In genomic region chrX:118495061-118495921, GRCh38 we compare ENCODE assay signal across 8 cellular contexts. TPM values are rescaled to one million over a fixed set of nuclear protein-coding genes. Genes with fewer than 3 reads are reported as not detected.
A peak's percentile ranks its signal among the peaks of the same experiment; 100 is the strongest.
DNase-seq lines count a peak whose midpoint lies in the region; ATAC-seq and TF ChIP-seq lines count a peak whose summit lies in the region.

Gene DOCK11 (plus strand): TSS chrX:118495815. CDS start chrX:118495972, 157 bp downstream.

- H3K36me3 ChIP-seq in lung (ENCODE audit: control insufficient read depth in 2 of 2, insufficient read depth in 2 of 2, low read length in 2 of 2): no peaks in the 10 kb centered on the region

- H3K27ac Mint-ChIP-seq in activated CD4-positive, alpha-beta memory T cell treated with anti-CD3 and anti-CD28 coated beads, Interleukin-2, amount 10 ng/mL, durations not matched to agents 7 days and 5 days: peak within 1 kb of the TSS; percentile 100

- 1 to 36% methylated on average over 26 to 64 of the region's 64 CpGs for WGBS in lung, 2 donors

- DNase-seq in AG10803 (ENCODE audit: low read depth) (peak; percentile 86), NCI-H748 treated with DMSO at 0.1 percent for 48 hours (lab: John Stamatoyannopoulos, UW) (peak; percentile 62), ecto neural progenitor cell (ENCODE audit: low spot score) (peak; percentile 81), lung (ENCODE audit: low spot score) (peak; percentile 83)
- peak; percentile 86 for DNase-seq in activated CD4-positive, alpha-beta memory T cell treated with anti-CD3 and anti-CD28 coated beads, Interleukin-2, amount 10 ng/mL, durations not matched to agents 7 days and 5 days
- peak; percentile 47 to 67 (median 61) for DNase-seq in stimulated activated CD4-positive, alpha-beta T cell treated with anti-CD3 and anti-CD28 coated beads, TNF-alpha, amount 100 ng/mL, for 1 hour (ENCODE audit: low read depth in 3 of 3, low spot score in 1 of 3)

- POLR2A ChIA-PET in activated CD4-positive, alpha-beta memory T cell treated with anti-CD3 and anti-CD28 coated beads, Interleukin-2, amount 10 ng/mL, durations not matched to agents 7 days and 5 days (lab: Charles Lee): interaction anchor here (0.8 to 11.5 kb wide), 18 partner anchors 9 to 1001 kb away, joined by 3 to 389 read pairs (median 4); partner anchors contain the start of gene WDR44

- H3K27ac ChIP-seq in lung (ENCODE audit: low read depth in 1 of 2, low read length in 1 of 2): peak within 1 kb of the TSS; percentile 27 to 77

- peaks cover 25% of the 10 kb centered on the region for H3K36me3 Mint-ChIP-seq in activated CD4-positive, alpha-beta memory T cell treated with anti-CD3 and anti-CD28 coated beads, Interleukin-2, amount 10 ng/mL, durations not matched to agents 7 days and 5 days (ENCODE audit: low read depth)

- H3K9me3 Mint-ChIP-seq in activated CD4-positive, alpha-beta memory T cell treated with anti-CD3 and anti-CD28 coated beads, Interleukin-2, amount 10 ng/mL, durations not matched to agents 7 days and 5 days: no peaks in the 10 kb centered on the region

- H3K4me1 Mint-ChIP-seq in activated CD4-positive, alpha-beta memory T cell treated with anti-CD3 and anti-CD28 coated beads, Interleukin-2, amount 10 ng/mL, durations not matched to agents 7 days and 5 days: peaks cover 30% of the 10 kb centered on the region

- peaks cover 0 to 6% of the 10 kb centered on the region in 2 donors for H3K4me1 ChIP-seq in lung (ENCODE audit: control insufficient read depth in 2 of 2, insufficient read depth in 2 of 2, low read length in 2 of 2)

- H3K27me3 ChIP-seq in lung (ENCODE audit: control insufficient read depth, insufficient read depth): no peaks in the 10 kb centered on the region

- H3K4me3 ChIP-seq in AG10803 (ENCODE audit: low read length) (peak within 1 kb of the TSS; percentile 75), lung (peak within 1 kb of the TSS; percentile 56)

- H3K27me3 Mint-ChIP-seq in activated CD4-positive, alpha-beta memory T cell treated with anti-CD3 and anti-CD28 coated beads, Interleukin-2, amount 10 ng/mL, durations not matched to agents 7 days and 5 days: no peaks in the 10 kb centered on the region

- CTCF ChIA-PET in activated CD4-positive, alpha-beta memory T cell treated with anti-CD3 and anti-CD28 coated beads, Interleukin-2, amount 10 ng/mL, durations not matched to agents 7 days and 5 days (lab: Charles Lee): interaction anchor here (0.6 to 2.8 kb wide), 6 partner anchors 33 to 1356 kb away, joined by 3 to 13 read pairs (median 4); no protein-coding TSS in a partner anchor

- H3K4me3 Mint-ChIP-seq in activated CD4-positive, alpha-beta memory T cell treated with anti-CD3 and anti-CD28 coated beads, Interleukin-2, amount 10 ng/mL, durations not matched to agents 7 days and 5 days: peak within 1 kb of the TSS; percentile 100

- no peak for TF ChIP-seq CTCF in AG10803 (conservative IDR thresholded peaks at IDR 0.05; ENCODE audit: low read length)
- no peak for TF ChIP-seq CTCF in lung (IDR thresholded peaks at IDR 0.05; ENCODE audit: control extremely low read depth, extremely low read depth)

- no peaks in the 10 kb centered on the region for H3K9me3 ChIP-seq in lung (ENCODE audit: control insufficient read depth in 2 of 2, insufficient read depth in 1 of 2, low read length in 1 of 2)

- ATAC-seq in GM19023 (IDR thresholded peaks at IDR 0.05; ENCODE audit: unreplicated experiment) (peak; percentile 76), HG03196 (IDR thresholded peaks at IDR 0.05; ENCODE audit: unreplicated experiment) (peak; percentile 74), lung (ENCODE audit: insufficient read depth, low FRiP score) (peak; percentile 84)

RNA-seq across cellular contexts. Expression of gene DOCK11, which starts in this region (rescaled TPM):
- 10 to 100 TPM; 79.0 to 82.9 TPM for total RNA-seq in activated CD4-positive, alpha-beta memory T cell treated with anti-CD3 and anti-CD28 coated beads, Interleukin-2, amount 10 ng/mL, durations not matched to agents 7 days and 5 days
- total RNA-seq in lung: 10 to 100 TPM; 27.0 to 32.0 TPM
- 10 to 100 TPM; 16.0 to 20.3 TPM for polyA plus RNA-seq in lung

Comparison
In these comparisons a context has a peak if more than half of its experiments do, and no peak if none do; other contexts are left out.
1. Peak in every context shown above with its lines: DNase-seq, ATAC-seq, H3K4me3 ChIP-seq and H3K27ac ChIP-seq.